Comparison of ENCODE assay signal across 21 cellular contexts in genomic region chr1:116178837-116179236, GRCh38.
A peak's percentile ranks its signal among the peaks of the same experiment; 100 is the strongest.
DNase-seq lines count a peak whose midpoint lies in the region; ATAC-seq and TF ChIP-seq lines count a peak whose summit lies in the region.
"Had no signal": no experiment of that assay in that cellular context is flagged by ENCODE, and none has a peak within 500 bp of the region (broad histone marks: within the 10 kb centered on the region; RNA-seq: fewer than 3 reads in every experiment).

No MANE protein-coding gene starts in this region.

- H3K4me1 ChIP-seq in transverse colon (peaks cover 5 to 30% (median 18%) of the 10 kb centered on the region in 4 donors), upper lobe of left lung (no peaks in the 10 kb centered on the region)

- in situ Hi-C loops in transverse colon (cut with MboI; ENCODE audit: low pct_ligation_motif_present in 1 of 4, low pct_unique_long_range_greater_than_20kb in 1 of 4, low sequenced_read_pairs in 3 of 4): no loop called here

- H3K36me3 ChIP-seq in transverse colon (no peaks in the 10 kb centered on the region), upper lobe of left lung (no peaks in the 10 kb centered on the region)

- TF ChIP-seq POLR2A in transverse colon (IDR thresholded peaks at IDR 0.05): no peak
- no peak for TF ChIP-seq POLR2A in upper lobe of left lung (IDR thresholded peaks at IDR 0.05)

- intact Hi-C loops in transverse colon (cut with DNase I; ENCODE audit: low total_unique reads): no loop called here

- DNase-seq in DMS153 (lab: John Stamatoyannopoulos, UW) (peak; percentile 47), DMS153 treated with DMSO at 0.1 percent for 48 hours (lab: John Stamatoyannopoulos, UW; ENCODE audit: unreplicated experiment) (no peak), NCI-H774 (lab: John Stamatoyannopoulos, UW) (peak; percentile 59), left lobe of liver (ENCODE audit: low spot score) (peak; percentile 88), transverse colon (peak; percentile 87), upper lobe of left lung (no peak)
- DNase-seq: 8988T; activated CD4-positive, alpha-beta T cell treated with anti-CD3 and anti-CD28 coated beads for 48 hours; activated naive CD4-positive, alpha-beta T cell treated with anti-CD3 and anti-CD28 coated beads, Interleukin-2, amount 50 U/mL, for 16 hours; activated T-cell treated with anti-CD3 and anti-CD28 coated beads, Interleukin-2, amount 50 U/mL, for 72 hours; anterior cingulate cortex; central memory CD4-positive, alpha-beta T cell; foreskin fibroblast; GM23248; immature natural killer cell; NCI-H1436 treated with DMSO at 0.1 percent for 48 hours; NK-92 treated with Interleukin-12 subunit alpha and Interleukin-12 subunit beta, amount 100 ng/mL, for 24 hours had no signal

- TF ChIP-seq CTCF in transverse colon (IDR thresholded peaks at IDR 0.05): peak in 1 of 5 experiments; percentile 7
- no peak for TF ChIP-seq CTCF in upper lobe of left lung (IDR thresholded peaks at IDR 0.05)

- H3K9me3 ChIP-seq in transverse colon: no peaks in the 10 kb centered on the region
- no peaks in the 10 kb centered on the region for H3K9me3 ChIP-seq in upper lobe of left lung

- peak; percentile 97 for ATAC-seq in left lobe of liver
- ATAC-seq in HG02678 (IDR thresholded peaks at IDR 0.05; ENCODE audit: unreplicated experiment): no peak
- no peak for ATAC-seq in upper lobe of left lung (ENCODE audit: low FRiP score in 2 of 2)
- ATAC-seq in HG02938 (IDR thresholded peaks at IDR 0.05; ENCODE audit: unreplicated experiment): no peak
- ATAC-seq: activated T-cell treated with anti-CD3 and anti-CD28 coated beads, Interleukin-2, amount 50 U/mL, for 72 hours had no signal

- H3K27me3 ChIP-seq in transverse colon (no peaks in the 10 kb centered on the region), upper lobe of left lung (no peaks in the 10 kb centered on the region)

- H3K4me3 ChIP-seq in transverse colon: no peak overlapping the region
- no peak overlapping the region for H3K4me3 ChIP-seq in upper lobe of left lung
- H3K4me3 ChIP-seq: GM23248 had no signal

- WGBS in transverse colon (ENCODE audit: low coverage in 1 of 2), 2 donors: 33% methylated on average over 1 of the region's 1 CpG; no CpG with 5 or more reads in 1 of the 2 donors
- WGBS in upper lobe of left lung, 2 donors: 56 to 78% methylated on average over 1 of the region's 1 CpG

- TF ChIP-seq EP300 in transverse colon (IDR thresholded peaks at IDR 0.05; ENCODE audit: low read depth) (peak; percentile 23), upper lobe of left lung (IDR thresholded peaks at IDR 0.05) (no peak)

- H3K27ac ChIP-seq in transverse colon: peak overlapping the region; percentile 81 to 83 (median 82)
- H3K27ac ChIP-seq in upper lobe of left lung: no peak overlapping the region
- H3K27ac ChIP-seq: epithelial cell of prostate, GM23248, HL-60 had no signal

Comparison
In these comparisons a context has a peak if more than half of its experiments do, and no peak if none do; other contexts are left out.
1. DNase-seq: peak in DMS153 (single experiment), NCI-H774 (single experiment), left lobe of liver (single experiment) and transverse colon (single experiment); none in DMS153 treated with DMSO at 0.1 percent for 48 hours (single experiment) and upper lobe of left lung (0 of 2).
2. H3K27ac ChIP-seq: peak in transverse colon (4 of 4); none in upper lobe of left lung (0 of 4).